In the genomic region with DNA sequence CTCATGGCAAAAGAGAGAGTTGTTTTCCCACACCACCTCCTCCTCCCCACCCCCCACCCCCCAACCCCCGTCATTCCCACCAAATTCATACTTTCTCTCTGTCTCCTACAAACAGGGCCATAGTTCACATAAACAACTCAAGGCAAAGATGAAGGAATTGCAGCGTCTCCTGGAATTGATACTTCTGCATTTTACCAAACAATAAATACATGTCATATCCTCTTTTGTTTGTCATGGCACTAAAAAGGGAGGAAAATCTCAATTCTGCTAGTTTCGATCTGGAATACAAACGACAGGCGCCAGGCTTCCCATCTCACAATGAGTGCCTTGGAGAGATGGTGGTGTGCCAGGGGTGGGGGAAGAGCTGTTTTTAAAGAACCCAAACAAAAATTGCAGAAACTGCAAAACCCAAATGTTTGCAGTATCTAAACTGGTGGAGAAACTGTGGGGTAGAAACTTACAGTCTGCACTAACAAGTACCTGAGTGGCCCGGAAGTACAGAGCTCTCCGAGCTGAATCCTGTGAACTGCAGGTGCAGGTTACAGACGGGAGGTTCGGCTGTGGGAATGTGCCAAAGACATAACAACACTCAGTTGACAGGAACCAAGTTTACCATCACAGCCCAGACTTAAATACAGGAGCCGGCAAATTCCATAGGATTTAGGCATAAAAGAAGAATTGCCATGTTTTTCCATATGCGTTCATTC, we compare ENCODE assay signal across 11 cellular contexts. TPM values are rescaled to one million over a fixed set of nuclear protein-coding genes. Genes with fewer than 3 reads are reported as not detected.
DNase-seq lines count a peak whose midpoint lies in the region; ATAC-seq and TF ChIP-seq lines count a peak whose summit lies in the region.
"Had no signal": no experiment of that assay in that cellular context is flagged by ENCODE, and none has a peak within 500 bp of the region (broad histone marks: within the 10 kb centered on the region; RNA-seq: fewer than 3 reads in every experiment).

No MANE protein-coding gene starts in this region.

- peaks cover 34% of the 10 kb centered on the region for H3K4me1 Mint-ChIP-seq in neural progenitor cell

- TF ChIP-seq POLR2A in esophagus squamous epithelium (IDR thresholded peaks at IDR 0.05): no peak
- no peak for TF ChIP-seq POLR2A in vagina (IDR thresholded peaks at IDR 0.05)

- H3K9me3 ChIP-seq in esophagus squamous epithelium: no peaks in the 10 kb centered on the region
- no peaks in the 10 kb centered on the region for H3K9me3 ChIP-seq in neural progenitor cell (ENCODE audit: low read depth)
- no peaks in the 10 kb centered on the region for H3K9me3 ChIP-seq in vagina

- H3K4me2 ChIP-seq in neural progenitor cell: no peak overlapping the region

- H3K27me3 Mint-ChIP-seq in neural progenitor cell (ENCODE audit: insufficient read depth, low read depth): peaks cover 6% of the 10 kb centered on the region
- H3K27me3 Mint-ChIP-seq: type B pancreatic cell had no signal

- no peak overlapping the region for H3K9ac ChIP-seq in neural progenitor cell

- peak overlapping the region in 3 of 4 donors; percentile 27 to 38 (median 30) for H3K27ac ChIP-seq in esophagus squamous epithelium
- H3K27ac ChIP-seq in neural progenitor cell: no peak overlapping the region
- peak overlapping the region; percentile 55 for H3K27ac ChIP-seq in vagina

- H4K20me1 ChIP-seq in neural progenitor cell (ENCODE audit: low read depth): no peaks in the 10 kb centered on the region

- H3K36me3 ChIP-seq in esophagus squamous epithelium (no peaks in the 10 kb centered on the region), neural progenitor cell (no peaks in the 10 kb centered on the region), vagina (no peaks in the 10 kb centered on the region)

- H3K4me3 Mint-ChIP-seq in neural progenitor cell: no peak overlapping the region
- H3K4me3 Mint-ChIP-seq: activated CD4-positive, alpha-beta T cell treated with anti-CD3 and anti-CD28 coated beads, Interleukin-2, amount 10 ng/mL, durations not matched to agents 24 days and 14 days; type B pancreatic cell had no signal

- peaks cover 14% of the 10 kb centered on the region for H3K36me3 Mint-ChIP-seq in neural progenitor cell

- DNase-seq in left cardiac atrium (peak; percentile 33), cardiac septum (ENCODE audit: low spot score) (no peak), esophagus squamous epithelium (lab: John Stamatoyannopoulos, UW) (no peak), neural progenitor cell (ENCODE audit: low spot score) (no peak), vagina (ENCODE audit: extremely low spot score in 2 of 2) (no peak), T-helper 2 cell (no peak)
- DNase-seq: activated CD4-positive, alpha-beta T cell treated with anti-CD3 and anti-CD28 coated beads, Interleukin-2, amount 10 ng/mL, durations not matched to agents 24 days and 14 days; NCI-H526 had no signal

- H3K27ac Mint-ChIP-seq in neural progenitor cell: peak overlapping the region; percentile 81
- H3K27ac Mint-ChIP-seq: activated CD4-positive, alpha-beta T cell treated with anti-CD3 and anti-CD28 coated beads, Interleukin-2, amount 10 ng/mL, durations not matched to agents 24 days and 14 days; type B pancreatic cell had no signal

- 66 to 73% methylated on average over 10 to 11 of the region's 11 CpGs for WGBS in esophagus squamous epithelium, 2 donors

- H3K79me2 ChIP-seq in neural progenitor cell (ENCODE audit: low read depth): no peaks in the 10 kb centered on the region

- TF ChIP-seq CTCF in esophagus squamous epithelium (IDR thresholded peaks at IDR 0.05) (no peak), neural progenitor cell (IDR thresholded peaks at IDR 0.05) (no peak), vagina (IDR thresholded peaks at IDR 0.05) (no peak)

- H3F3A ChIP-seq in neural progenitor cell (ENCODE audit: low read depth): no peaks in the 10 kb centered on the region

- ATAC-seq in left cardiac atrium: no peak
- no peak for ATAC-seq in GM18511 (IDR thresholded peaks at IDR 0.05; ENCODE audit: unreplicated experiment)
- no peak for ATAC-seq in GM19328 (IDR thresholded peaks at IDR 0.05; ENCODE audit: unreplicated experiment)

- H2AFZ ChIP-seq in neural progenitor cell (replicated peaks): no peak overlapping the region

- H3K9me3 Mint-ChIP-seq in neural progenitor cell: peaks cover 8% of the 10 kb centered on the region
- H3K9me3 Mint-ChIP-seq: activated CD4-positive, alpha-beta T cell treated with anti-CD3 and anti-CD28 coated beads, Interleukin-2, amount 10 ng/mL, durations not matched to agents 24 days and 14 days; type B pancreatic cell had no signal

- intact Hi-C loops in left cardiac atrium (cut with DNase I) (no loop called here), cardiac septum (cut with DNase I) (no loop called here), esophagus squamous epithelium (cut with DNase I) (no loop called here), vagina (cut with DNase I) (no loop called here)

- H3K27me3 ChIP-seq in esophagus squamous epithelium: no peaks in the 10 kb centered on the region
- H3K27me3 ChIP-seq in neural progenitor cell: no peaks in the 10 kb centered on the region
- no peaks in the 10 kb centered on the region for H3K27me3 ChIP-seq in vagina

- H3K4me3 ChIP-seq in esophagus squamous epithelium (peak overlapping the region in 1 of 4 donors; percentile 27), neural progenitor cell (no peak overlapping the region), vagina (no peak overlapping the region)

- peaks cover 1 to 67% (median 13%) of the 10 kb centered on the region in 3 donors for H3K4me1 ChIP-seq in esophagus squamous epithelium
- H3K4me1 ChIP-seq in neural progenitor cell: peaks cover 8% of the 10 kb centered on the region
- H3K4me1 ChIP-seq in vagina: peaks cover 49% of the 10 kb centered on the region

RNA-seq across cellular contexts. Expression of gene KLF3, which starts 53.0 kb away (rescaled TPM):
- total RNA-seq in left cardiac atrium: 10 to 100 TPM; 20.6 to 29.5 TPM
- total RNA-seq in cardiac septum: 25.3 TPM
- 10 to 100 TPM; 44.2 to 91.4 (median 82.7) TPM for total RNA-seq in esophagus squamous epithelium
- total RNA-seq in neural progenitor cell (ENCODE audit: low replicate concordance): 22.8 and 24.8 TPM in 2 replicates
- total RNA-seq in vagina: 85.4 TPM
